In the genomic region with DNA sequence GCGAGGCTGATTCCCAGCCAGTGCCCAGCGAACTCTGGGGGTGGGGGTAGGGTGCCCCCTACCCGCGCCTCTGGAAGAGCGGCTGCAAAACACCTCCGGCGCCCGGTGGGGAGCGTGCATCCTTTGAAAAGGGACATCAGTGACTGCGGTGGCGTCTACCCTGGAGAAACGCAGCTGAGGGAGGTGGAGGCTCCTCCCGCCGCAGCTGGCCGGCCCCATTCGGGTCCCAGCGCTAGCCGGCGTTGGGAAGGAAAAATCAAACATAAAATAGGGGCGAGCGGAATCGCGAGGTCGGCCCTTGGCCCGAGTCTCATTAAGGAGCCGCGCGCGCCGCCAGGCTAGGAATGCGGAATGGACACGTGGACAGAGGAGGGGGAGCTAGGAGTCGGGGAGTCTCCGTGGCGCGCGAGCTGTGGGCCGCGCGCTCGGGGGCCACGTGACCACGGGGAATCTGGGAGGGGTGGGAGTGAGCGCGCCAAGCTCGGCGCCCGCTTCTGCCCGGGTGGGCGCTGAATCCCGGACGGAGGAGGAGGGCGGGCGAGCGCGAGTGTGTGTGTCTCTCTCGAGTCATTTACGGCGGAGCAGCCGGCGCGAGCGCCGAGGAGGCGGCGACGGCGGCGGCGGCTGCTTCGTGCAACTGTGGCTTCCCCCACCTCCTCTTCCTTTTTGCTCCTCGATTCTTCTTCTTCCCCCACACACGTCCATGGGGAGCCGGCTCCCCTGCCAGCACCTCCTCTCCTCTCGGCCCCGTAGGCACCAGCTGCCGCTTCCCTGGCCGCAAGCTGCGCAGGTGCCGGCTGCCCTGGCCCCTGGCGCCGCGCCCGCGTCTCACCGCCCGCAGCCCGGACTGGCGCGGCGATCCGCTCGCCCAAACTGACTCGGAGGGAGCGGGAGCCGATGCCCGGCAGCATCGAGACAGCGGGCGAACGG, we compare ENCODE assay signal across 8 cellular contexts. TPM values are rescaled to one million over a fixed set of nuclear protein-coding genes. Genes with fewer than 3 reads are reported as not detected.
DNase-seq lines count a peak whose midpoint lies in the region; ATAC-seq and TF ChIP-seq lines count a peak whose summit lies in the region.

A gene with protein sequence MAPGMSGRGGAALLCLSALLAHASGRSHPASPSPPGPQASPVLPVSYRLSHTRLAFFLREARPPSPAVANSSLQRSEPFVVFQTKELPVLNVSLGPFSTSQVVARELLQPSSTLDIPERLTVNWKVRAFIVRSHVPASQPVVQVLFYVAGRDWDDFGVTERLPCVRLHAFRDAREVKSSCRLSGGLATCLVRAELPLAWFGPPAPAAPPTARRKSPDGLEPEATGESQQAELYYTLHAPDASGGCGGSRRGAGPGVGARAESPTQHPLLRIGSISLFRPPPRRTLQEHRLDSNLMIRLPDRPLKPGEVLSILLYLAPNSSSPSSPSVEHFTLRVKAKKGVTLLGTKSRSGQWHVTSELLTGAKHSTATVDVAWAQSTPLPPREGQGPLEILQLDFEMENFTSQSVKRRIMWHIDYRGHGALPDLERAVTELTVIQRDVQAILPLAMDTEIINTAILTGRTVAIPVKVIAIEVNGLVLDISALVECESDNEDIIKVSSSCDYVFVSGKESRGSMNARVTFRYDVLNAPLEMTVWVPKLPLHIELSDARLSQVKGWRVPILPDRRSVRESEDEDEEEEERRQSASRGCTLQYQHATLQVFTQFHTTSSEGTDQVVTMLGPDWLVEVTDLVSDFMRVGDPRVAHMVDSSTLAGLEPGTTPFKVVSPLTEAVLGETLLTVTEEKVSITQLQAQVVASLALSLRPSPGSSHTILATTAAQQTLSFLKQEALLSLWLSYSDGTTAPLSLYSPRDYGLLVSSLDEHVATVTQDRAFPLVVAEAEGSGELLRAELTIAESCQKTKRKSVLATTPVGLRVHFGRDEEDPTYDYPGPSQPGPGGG (N-terminal part only) (plus strand): TSS at position 566 of the 930 bp plus-strand sequence. CDS start 1,495 bp downstream, outside the sequence.

- H3K9me3 Mint-ChIP-seq in activated CD4-positive, alpha-beta T cell treated with anti-CD3 and anti-CD28 coated beads, Interleukin-2, amount 10 ng/mL, durations not matched to agents 24 days and 14 days: no peaks in the 10 kb centered on the region

- peaks cover 5% of the 10 kb centered on the region for H3K4me1 Mint-ChIP-seq in activated CD4-positive, alpha-beta T cell treated with anti-CD3 and anti-CD28 coated beads, Interleukin-2, amount 10 ng/mL, durations not matched to agents 24 days and 14 days

- no peak within 1 kb of the TSS for H3K27ac ChIP-seq in muscle layer of duodenum (ENCODE audit: low read length)
- H3K27ac ChIP-seq in urinary bladder (ENCODE audit: low read depth): no peak within 1 kb of the TSS

- H3K27ac Mint-ChIP-seq in activated CD4-positive, alpha-beta T cell treated with anti-CD3 and anti-CD28 coated beads, Interleukin-2, amount 10 ng/mL, durations not matched to agents 24 days and 14 days: peak within 1 kb of the TSS; percentile 34

- peak within 1 kb of the TSS; percentile 80 for H3K4me3 Mint-ChIP-seq in activated CD4-positive, alpha-beta T cell treated with anti-CD3 and anti-CD28 coated beads, Interleukin-2, amount 10 ng/mL, durations not matched to agents 24 days and 14 days

- H3K36me3 Mint-ChIP-seq in activated CD4-positive, alpha-beta T cell treated with anti-CD3 and anti-CD28 coated beads, Interleukin-2, amount 10 ng/mL, durations not matched to agents 24 days and 14 days (ENCODE audit: low read depth): no peaks in the 10 kb centered on the region

- WGBS in urinary bladder: under 1% methylated on average over 101 of the region's 101 CpGs

- no peaks in the 10 kb centered on the region for H3K9me3 ChIP-seq in muscle layer of duodenum (ENCODE audit: control insufficient read depth in 1 of 2, low read length in 2 of 2)

- peaks cover 66% of the 10 kb centered on the region for H3K27me3 ChIP-seq in muscle layer of duodenum (ENCODE audit: low read depth, low read length)

- H3K36me3 ChIP-seq in muscle layer of duodenum (ENCODE audit: control insufficient read depth in 1 of 2, insufficient read depth in 2 of 2, low read length in 2 of 2) (no peaks in the 10 kb centered on the region), urinary bladder (ENCODE audit: insufficient read depth) (no peaks in the 10 kb centered on the region)

- peak within 1 kb of the TSS; percentile 4 for H3K4me3 ChIP-seq in epithelial cell of esophagus (ENCODE audit: low read length)
- H3K4me3 ChIP-seq in muscle layer of duodenum (ENCODE audit: low read depth in 1 of 2, low read length in 2 of 2): peak within 1 kb of the TSS; percentile 26 to 86
- H3K4me3 ChIP-seq in urinary bladder (ENCODE audit: low read depth, low read length): peak within 1 kb of the TSS; percentile 48

- DNase-seq in activated CD4-positive, alpha-beta T cell treated with anti-CD3 and anti-CD28 coated beads, Interleukin-2, amount 10 ng/mL, durations not matched to agents 24 days and 14 days: peak; percentile 69
- DNase-seq in activated CD4-positive, alpha-beta T cell treated with anti-CD3 and anti-CD28 coated beads for 1 hour: no peak
- DNase-seq in SW480 (ENCODE audit: low spot score): peak; percentile 45
- DNase-seq in epithelial cell of esophagus (ENCODE audit: low read depth): peak; percentile 10

- H3K4me1 ChIP-seq in muscle layer of duodenum (ENCODE audit: control insufficient read depth in 1 of 2, insufficient read depth in 2 of 2, low read length in 2 of 2) (peaks cover 0 to 39% of the 10 kb centered on the region in 2 donors), urinary bladder (ENCODE audit: insufficient read depth) (peaks cover 4% of the 10 kb centered on the region)

- peaks cover 71% of the 10 kb centered on the region for H3K27me3 Mint-ChIP-seq in activated CD4-positive, alpha-beta T cell treated with anti-CD3 and anti-CD28 coated beads, Interleukin-2, amount 10 ng/mL, durations not matched to agents 24 days and 14 days

- no peak for TF ChIP-seq CTCF in epithelial cell of esophagus (IDR thresholded peaks at IDR 0.05; ENCODE audit: insufficient read depth, low read depth, low read length, missing control alignments)

- no peak for ATAC-seq in GM21619 (IDR thresholded peaks at IDR 0.05; ENCODE audit: unreplicated experiment)
- ATAC-seq in HG03571 (IDR thresholded peaks at IDR 0.05; ENCODE audit: unreplicated experiment): no peak

- intact Hi-C loops in activated CD4-positive, alpha-beta T cell treated with anti-CD3 and anti-CD28 coated beads, Interleukin-2, amount 10 ng/mL, durations not matched to agents 24 days and 14 days (cut with micrococcal nuclease): no loop called here

RNA-seq across cellular contexts. Expression of the gene that starts here (rescaled TPM):
- not detected in 2 replicates for total RNA-seq in activated CD4-positive, alpha-beta T cell treated with anti-CD3 and anti-CD28 coated beads, Interleukin-2, amount 10 ng/mL, durations not matched to agents 24 days and 14 days
- 3.7 TPM for total RNA-seq in urinary bladder
- 0.58 TPM for polyA plus RNA-seq in urinary bladder

Comparison
In these comparisons a context has a peak if more than half of its experiments do, and no peak if none do; other contexts are left out.
1. Peak in DNase-seq in activated CD4-positive, alpha-beta T cell treated with anti-CD3 and anti-CD28 coated beads, Interleukin-2, amount 10 ng/mL, durations not matched to agents 24 days and 14 days; RNA of the gene not detected or under 1 TPM.
2. H3K4me3 ChIP-seq: peak in every context shown above with its lines; median percentile 56 in muscle layer of duodenum; 48 in urinary bladder; 4 in epithelial cell of esophagus.